In the genomic region with DNA sequence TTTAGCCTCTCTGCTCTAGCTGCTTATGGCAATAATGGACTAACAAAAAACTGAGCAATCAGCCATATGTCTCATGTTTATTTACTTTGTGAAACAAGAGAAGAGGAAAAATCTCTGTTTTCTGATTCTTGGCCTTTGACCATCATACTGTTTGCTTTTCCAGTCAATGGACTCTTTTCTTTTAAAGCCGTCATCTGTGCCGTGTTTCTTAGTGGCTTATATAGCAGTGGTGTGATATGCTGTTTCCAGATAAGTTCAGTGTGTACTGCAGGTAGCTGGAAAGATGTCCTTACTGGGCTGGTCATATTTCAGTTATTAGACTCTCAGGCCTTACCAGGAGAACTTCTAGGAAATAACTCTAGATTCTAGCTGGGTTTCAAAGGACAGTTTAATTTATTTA, we compare ENCODE assay signal across 1 cellular context.
A peak's percentile ranks its signal among the peaks of the same experiment; 100 is the strongest.
TF ChIP-seq lines count a peak whose summit lies in the region.

No MANE protein-coding gene starts in this region.

TF ChIP-seq in HepG2, 621 proteins besides CTCF, POLR2A, EP300 and RAD21 (continued from another document and continues in another):
- TF ChIP-seq ZNF687 (CRISPR knock-in tag; IDR thresholded peaks at IDR 0.05) (no peak), ZNF432 (CRISPR knock-in tag; IDR thresholded peaks at IDR 0.05; ENCODE audit: borderline replicate concordance) (no peak), FOXK2 (IDR thresholded peaks at IDR 0.05) (peak; percentile 89), IKZF1 (IDR thresholded peaks at IDR 0.05) (no peak), ELF3 (CRISPR knock-in tag; IDR thresholded peaks at IDR 0.05) (peak; percentile 77), DMAP1 (CRISPR knock-in tag; IDR thresholded peaks at IDR 0.05) (no peak), PHF21A (CRISPR knock-in tag; IDR thresholded peaks at IDR 0.05) (peak; percentile 97), ZSCAN25 (CRISPR knock-in tag; IDR thresholded peaks at IDR 0.05) (no peak), MIER3 (CRISPR knock-in tag; IDR thresholded peaks at IDR 0.05; ENCODE audit: borderline replicate concordance) (peak; percentile 68; the same call in 1 of the 2 replicates), MED1 (CRISPR knock-in tag; IDR thresholded peaks at IDR 0.05) (peak; percentile 82), GZF1 (CRISPR knock-in tag; IDR thresholded peaks at IDR 0.05) (no peak), GPBP1L1 (CRISPR knock-in tag; IDR thresholded peaks at IDR 0.05) (no peak), ZBTB8A (CRISPR knock-in tag; IDR thresholded peaks at IDR 0.05; ENCODE audit: borderline replicate concordance, low read depth) (no peak), ZNF549 (CRISPR knock-in tag; IDR thresholded peaks at IDR 0.05) (no peak), SMYD3 (CRISPR knock-in tag; IDR thresholded peaks at IDR 0.05) (no peak), ZFAT (CRISPR knock-in tag; conservative IDR thresholded peaks at IDR 0.05) (no peak), ZNF468 (CRISPR knock-in tag; IDR thresholded peaks at IDR 0.05) (no peak), HOXD1 (CRISPR knock-in tag; IDR thresholded peaks at IDR 0.05) (no peak), CBX2 (IDR thresholded peaks at IDR 0.05; ENCODE audit: low read depth, low read length) (no peak), CBX2 (CRISPR knock-in tag; IDR thresholded peaks at IDR 0.05; ENCODE audit: low read depth) (no peak), ZBTB20 (CRISPR knock-in tag; IDR thresholded peaks at IDR 0.05; ENCODE audit: borderline replicate concordance, low read depth) (peak; percentile 95), NFKB2 (CRISPR knock-in tag; IDR thresholded peaks at IDR 0.05; ENCODE audit: borderline replicate concordance) (no peak), ZNF530 (CRISPR knock-in tag; IDR thresholded peaks at IDR 0.05; ENCODE audit: low read depth) (no peak), ZNF501 (CRISPR knock-in tag; IDR thresholded peaks at IDR 0.05) (no peak), BHLHE40 (IDR thresholded peaks at IDR 0.05; ENCODE audit: low read length) (no peak), HHEX (CRISPR knock-in tag; IDR thresholded peaks at IDR 0.05) (peak; percentile 59; the same call in 1 of the 2 replicates), ZNF282 (IDR thresholded peaks at IDR 0.05; ENCODE audit: partially characterized antibody) (no peak), NFATC3 (CRISPR knock-in tag; IDR thresholded peaks at IDR 0.05) (no peak), RFX3 (CRISPR knock-in tag; IDR thresholded peaks at IDR 0.05) (no peak), ZNF207 (IDR thresholded peaks at IDR 0.05; ENCODE audit: borderline replicate concordance) (no peak), ZFP82 (CRISPR knock-in tag; IDR thresholded peaks at IDR 0.05; ENCODE audit: borderline replicate concordance) (no peak), DNMT3B (CRISPR knock-in tag; conservative IDR thresholded peaks at IDR 0.05) (no peak), HIVEP1 (CRISPR knock-in tag; IDR thresholded peaks at IDR 0.05) (no peak), RARA (CRISPR knock-in tag; IDR thresholded peaks at IDR 0.05) (peak; percentile 75), NR2C2 (CRISPR knock-in tag; IDR thresholded peaks at IDR 0.05; ENCODE audit: borderline replicate concordance) (peak; percentile 38; the same call in 1 of the 2 replicates), ZNF546 (CRISPR knock-in tag; conservative IDR thresholded peaks at IDR 0.05) (no peak), ZBTB38 (CRISPR knock-in tag; IDR thresholded peaks at IDR 0.05) (no peak), ZSCAN20 (CRISPR knock-in tag; IDR thresholded peaks at IDR 0.05; ENCODE audit: borderline replicate concordance) (no peak), MXD3 (CRISPR knock-in tag; IDR thresholded peaks at IDR 0.05) (no peak), REXO4 (CRISPR knock-in tag; IDR thresholded peaks at IDR 0.05; ENCODE audit: borderline replicate concordance) (no peak), BRCA1 (CRISPR knock-in tag; IDR thresholded peaks at IDR 0.05) (no peak), NR0B2 (CRISPR knock-in tag; IDR thresholded peaks at IDR 0.05) (no peak), ZNF562 (CRISPR knock-in tag; IDR thresholded peaks at IDR 0.05; ENCODE audit: borderline replicate concordance) (no peak), SALL1 (CRISPR knock-in tag; IDR thresholded peaks at IDR 0.05) (peak; percentile 60; the same call in 1 of the 2 replicates), SIN3B (IDR thresholded peaks at IDR 0.05; ENCODE audit: low read length) (no peak), DR1 (CRISPR knock-in tag; IDR thresholded peaks at IDR 0.05) (no peak), FIP1L1 (IDR thresholded peaks at IDR 0.05; ENCODE audit: borderline replicate concordance, insufficient read depth, low read depth, low read length) (no peak), ZNF275 (CRISPR knock-in tag; IDR thresholded peaks at IDR 0.05; ENCODE audit: borderline replicate concordance) (no peak), ZNF510 (CRISPR knock-in tag; IDR thresholded peaks at IDR 0.05; ENCODE audit: low read depth) (no peak)
- TF ChIP-seq, protein P1, sequence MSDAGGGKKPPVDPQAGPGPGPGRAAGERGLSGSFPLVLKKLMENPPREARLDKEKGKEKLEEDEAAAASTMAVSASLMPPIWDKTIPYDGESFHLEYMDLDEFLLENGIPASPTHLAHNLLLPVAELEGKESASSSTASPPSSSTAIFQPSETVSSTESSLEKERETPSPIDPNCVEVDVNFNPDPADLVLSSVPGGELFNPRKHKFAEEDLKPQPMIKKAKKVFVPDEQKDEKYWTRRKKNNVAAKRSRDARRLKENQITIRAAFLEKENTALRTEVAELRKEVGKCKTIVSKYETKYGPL (CRISPR knock-in tag; IDR thresholded peaks at IDR 0.05), result no peak
- TF ChIP-seq, protein P2, sequence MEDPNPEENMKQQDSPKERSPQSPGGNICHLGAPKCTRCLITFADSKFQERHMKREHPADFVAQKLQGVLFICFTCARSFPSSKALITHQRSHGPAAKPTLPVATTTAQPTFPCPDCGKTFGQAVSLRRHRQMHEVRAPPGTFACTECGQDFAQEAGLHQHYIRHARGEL (CRISPR knock-in tag; IDR thresholded peaks at IDR 0.05), result no peak
- TF ChIP-seq, protein P3, sequence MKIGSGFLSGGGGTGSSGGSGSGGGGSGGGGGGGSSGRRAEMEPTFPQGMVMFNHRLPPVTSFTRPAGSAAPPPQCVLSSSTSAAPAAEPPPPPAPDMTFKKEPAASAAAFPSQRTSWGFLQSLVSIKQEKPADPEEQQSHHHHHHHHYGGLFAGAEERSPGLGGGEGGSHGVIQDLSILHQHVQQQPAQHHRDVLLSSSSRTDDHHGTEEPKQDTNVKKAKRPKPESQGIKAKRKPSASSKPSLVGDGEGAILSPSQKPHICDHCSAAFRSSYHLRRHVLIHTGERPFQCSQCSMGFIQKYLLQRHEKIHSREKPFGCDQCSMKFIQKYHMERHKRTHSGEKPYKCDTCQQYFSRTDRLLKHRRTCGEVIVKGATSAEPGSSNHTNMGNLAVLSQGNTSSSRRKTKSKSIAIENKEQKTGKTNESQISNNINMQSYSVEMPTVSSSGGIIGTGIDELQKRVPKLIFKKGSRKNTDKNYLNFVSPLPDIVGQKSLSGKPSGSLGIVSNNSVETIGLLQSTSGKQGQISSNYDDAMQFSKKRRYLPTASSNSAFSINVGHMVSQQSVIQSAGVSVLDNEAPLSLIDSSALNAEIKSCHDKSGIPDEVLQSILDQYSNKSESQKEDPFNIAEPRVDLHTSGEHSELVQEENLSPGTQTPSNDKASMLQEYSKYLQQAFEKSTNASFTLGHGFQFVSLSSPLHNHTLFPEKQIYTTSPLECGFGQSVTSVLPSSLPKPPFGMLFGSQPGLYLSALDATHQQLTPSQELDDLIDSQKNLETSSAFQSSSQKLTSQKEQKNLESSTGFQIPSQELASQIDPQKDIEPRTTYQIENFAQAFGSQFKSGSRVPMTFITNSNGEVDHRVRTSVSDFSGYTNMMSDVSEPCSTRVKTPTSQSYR (CRISPR knock-in tag; IDR thresholded peaks at IDR 0.05; ENCODE audit: borderline replicate concordance), result no peak
- TF ChIP-seq, protein P4, sequence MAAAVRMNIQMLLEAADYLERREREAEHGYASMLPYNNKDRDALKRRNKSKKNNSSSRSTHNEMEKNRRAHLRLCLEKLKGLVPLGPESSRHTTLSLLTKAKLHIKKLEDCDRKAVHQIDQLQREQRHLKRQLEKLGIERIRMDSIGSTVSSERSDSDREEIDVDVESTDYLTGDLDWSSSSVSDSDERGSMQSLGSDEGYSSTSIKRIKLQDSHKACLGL (CRISPR knock-in tag; IDR thresholded peaks at IDR 0.05), result no peak
- TF ChIP-seq, protein P5, sequence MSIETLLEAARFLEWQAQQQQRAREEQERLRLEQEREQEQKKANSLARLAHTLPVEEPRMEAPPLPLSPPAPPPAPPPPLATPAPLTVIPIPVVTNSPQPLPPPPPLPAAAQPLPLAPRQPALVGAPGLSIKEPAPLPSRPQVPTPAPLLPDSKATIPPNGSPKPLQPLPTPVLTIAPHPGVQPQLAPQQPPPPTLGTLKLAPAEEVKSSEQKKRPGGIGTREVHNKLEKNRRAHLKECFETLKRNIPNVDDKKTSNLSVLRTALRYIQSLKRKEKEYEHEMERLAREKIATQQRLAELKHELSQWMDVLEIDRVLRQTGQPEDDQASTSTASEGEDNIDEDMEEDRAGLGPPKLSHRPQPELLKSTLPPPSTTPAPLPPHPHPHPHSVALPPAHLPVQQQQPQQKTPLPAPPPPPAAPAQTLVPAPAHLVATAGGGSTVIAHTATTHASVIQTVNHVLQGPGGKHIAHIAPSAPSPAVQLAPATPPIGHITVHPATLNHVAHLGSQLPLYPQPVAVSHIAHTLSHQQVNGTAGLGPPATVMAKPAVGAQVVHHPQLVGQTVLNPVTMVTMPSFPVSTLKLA (IDR thresholded peaks at IDR 0.05), result no peak
- TF ChIP-seq, protein P6, sequence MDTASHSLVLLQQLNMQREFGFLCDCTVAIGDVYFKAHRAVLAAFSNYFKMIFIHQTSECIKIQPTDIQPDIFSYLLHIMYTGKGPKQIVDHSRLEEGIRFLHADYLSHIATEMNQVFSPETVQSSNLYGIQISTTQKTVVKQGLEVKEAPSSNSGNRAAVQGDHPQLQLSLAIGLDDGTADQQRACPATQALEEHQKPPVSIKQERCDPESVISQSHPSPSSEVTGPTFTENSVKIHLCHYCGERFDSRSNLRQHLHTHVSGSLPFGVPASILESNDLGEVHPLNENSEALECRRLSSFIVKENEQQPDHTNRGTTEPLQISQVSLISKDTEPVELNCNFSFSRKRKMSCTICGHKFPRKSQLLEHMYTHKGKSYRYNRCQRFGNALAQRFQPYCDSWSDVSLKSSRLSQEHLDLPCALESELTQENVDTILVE (CRISPR knock-in tag; IDR thresholded peaks at IDR 0.05), result no peak; the same call in 1 of the 2 replicates
- TF ChIP-seq, protein P7, sequence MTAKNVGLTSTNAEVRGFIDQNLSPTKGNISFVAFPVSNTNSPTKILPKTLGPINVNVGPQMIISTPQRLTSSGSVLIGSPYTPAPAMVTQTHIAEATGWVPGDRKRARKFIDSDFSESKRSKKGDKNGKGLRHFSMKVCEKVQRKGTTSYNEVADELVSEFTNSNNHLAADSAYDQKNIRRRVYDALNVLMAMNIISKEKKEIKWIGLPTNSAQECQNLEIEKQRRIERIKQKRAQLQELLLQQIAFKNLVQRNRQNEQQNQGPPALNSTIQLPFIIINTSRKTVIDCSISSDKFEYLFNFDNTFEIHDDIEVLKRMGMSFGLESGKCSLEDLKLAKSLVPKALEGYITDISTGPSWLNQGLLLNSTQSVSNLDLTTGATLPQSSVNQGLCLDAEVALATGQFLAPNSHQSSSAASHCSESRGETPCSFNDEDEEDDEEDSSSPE (CRISPR knock-in tag; IDR thresholded peaks at IDR 0.05), result no peak
